Comparison of ENCODE assay signal across 1 cellular context in the genomic region with DNA sequence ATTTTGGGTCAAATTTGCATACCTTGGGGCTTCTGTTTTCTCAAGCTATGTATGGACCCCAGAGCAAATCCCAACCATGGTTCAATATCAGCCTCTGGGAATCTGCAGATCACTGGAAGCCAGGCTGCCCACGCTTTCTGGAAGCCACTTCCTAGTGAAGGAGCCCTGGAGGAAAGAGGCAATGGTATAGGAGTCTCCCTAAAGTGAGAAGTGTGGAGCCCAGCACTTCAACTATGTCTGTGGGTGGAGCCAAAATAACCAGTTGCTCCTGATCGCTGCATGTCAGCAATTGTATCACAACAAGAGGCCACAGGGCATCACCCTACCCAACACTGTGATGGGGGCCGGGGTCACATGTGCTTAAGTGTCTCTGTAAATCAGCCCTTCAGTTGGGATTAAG.
TF ChIP-seq lines count a peak whose summit lies in the region.

No MANE protein-coding gene starts in this region.

TF ChIP-seq in HepG2, 621 proteins besides CTCF, POLR2A, EP300 and RAD21 (continued from another document):
- no peak for TF ChIP-seq THAP8 (CRISPR knock-in tag; IDR thresholded peaks at IDR 0.05; ENCODE audit: borderline replicate concordance)
- TF ChIP-seq NBN (conservative IDR thresholded peaks at IDR 0.05), result no peak
- TF ChIP-seq MAFG (CRISPR knock-in tag; IDR thresholded peaks at IDR 0.05), result no peak
TF ChIP-seq in HepG2: peak in this region for 0.
